In the genomic region with DNA sequence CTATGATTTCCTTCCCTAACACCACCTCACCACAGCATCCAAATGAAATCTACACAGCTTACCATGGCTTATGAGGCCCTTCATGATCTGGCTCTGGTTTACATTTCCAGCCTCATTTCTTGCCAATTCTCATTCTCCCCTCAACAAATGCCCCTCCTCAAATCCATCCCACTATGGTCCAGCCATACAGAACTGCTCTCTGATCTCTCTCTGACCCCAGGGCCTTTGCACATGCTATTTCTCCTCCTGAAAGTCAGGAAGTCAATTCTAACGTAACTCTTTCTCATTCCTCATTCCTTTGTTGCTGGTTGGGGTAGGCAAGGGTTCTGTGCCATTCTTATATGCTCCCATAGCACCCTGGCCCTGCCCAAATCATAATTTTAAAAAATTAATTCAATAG, we compare ENCODE assay signal across 1 cellular context.
TF ChIP-seq lines count a peak whose summit lies in the region.

No MANE protein-coding gene starts in this region.

TF ChIP-seq in K562, 482 proteins besides CTCF, POLR2A, EP300 and RAD21 (continued from another document):
- TF ChIP-seq ZBTB43 (CRISPR knock-in tag; IDR thresholded peaks at IDR 0.05) = no peak
- TF ChIP-seq PTTG1 (tag; IDR thresholded peaks at IDR 0.05; ENCODE audit: low read depth) = no peak
- no peak for TF ChIP-seq ZSCAN32 (CRISPR knock-in tag; IDR thresholded peaks at IDR 0.05)
- peak; percentile 75 for TF ChIP-seq BCOR (IDR thresholded peaks at IDR 0.05)
